Comparison of ENCODE assay signal across 14 cellular contexts in the genomic region with DNA sequence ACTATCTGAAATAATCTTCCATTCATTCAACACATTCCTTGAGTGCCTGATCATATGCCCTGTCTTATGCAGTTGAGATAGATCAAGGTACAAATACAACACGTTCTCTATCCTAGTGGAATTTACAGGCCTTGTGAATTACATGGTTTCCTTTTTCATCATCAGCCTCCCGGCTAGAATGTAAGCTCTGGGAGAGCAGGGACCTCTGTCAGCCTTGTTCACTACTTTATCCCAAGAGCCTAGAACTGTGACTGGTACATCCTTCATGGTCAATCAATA. TPM values are rescaled to one million over a fixed set of nuclear protein-coding genes. Genes with fewer than 3 reads are reported as not detected.
DNase-seq lines count a peak whose midpoint lies in the region; ATAC-seq and TF ChIP-seq lines count a peak whose summit lies in the region.
"Had no signal": no experiment of that assay in that cellular context is flagged by ENCODE, and none has a peak within 500 bp of the region (broad histone marks: within the 10 kb centered on the region; RNA-seq: fewer than 3 reads in every experiment).

No MANE protein-coding gene starts in this region.

- 0 out of 22 replicates have a peak, but pooled peaks cover 0 to 4% (median 0%) of the 10 kb centered on the region in 11 experiments for H3K9me3 ChIP-seq in BLaER1 treated with 17β-estradiol and CSF1 and Interleukin-3, amounts not matched to agents 10 nM and 100 nM (replicated peaks in 1 of 11)
- no peaks in the 10 kb centered on the region for H3K9me3 ChIP-seq in GM23248 (ENCODE audit: low read depth)
- no peaks in the 10 kb centered on the region for H3K9me3 ChIP-seq in right lobe of liver
- H3K9me3 ChIP-seq: adrenal gland, BLaER1 had no signal

- no peaks in the 10 kb centered on the region for H3K27me3 ChIP-seq in BLaER1 treated with 17β-estradiol and CSF1 and Interleukin-3, amounts not matched to agents 10 nM and 100 nM
- H3K27me3 ChIP-seq in GM23248 (replicated peaks; ENCODE audit: insufficient read depth) (no peaks in the 10 kb centered on the region), right lobe of liver (no peaks in the 10 kb centered on the region)
- H3K27me3 ChIP-seq: adrenal gland, BLaER1 had no signal

- H3K4me1 Mint-ChIP-seq in activated T-helper 2 cell treated with anti-CD3 and anti-CD28 coated beads, Interferon-gamma antibody, Interleukin-2, Interleukin-4, amounts not matched to agents 10 μg/mL and 5 μg/mL and 100 μg/mL, durations not matched to agents 14 hours and 24 hours and 36 hours (ENCODE audit: low read depth) = peaks cover 34% of the 10 kb centered on the region

- H3K27me3 Mint-ChIP-seq in activated T-helper 2 cell treated with anti-CD3 and anti-CD28 coated beads, Interferon-gamma antibody, Interleukin-2, Interleukin-4, amounts not matched to agents 10 μg/mL and 5 μg/mL and 100 μg/mL, durations not matched to agents 14 hours and 24 hours and 36 hours (ENCODE audit: low read depth) = no peaks in the 10 kb centered on the region

- H3K4me3 Mint-ChIP-seq in activated T-helper 2 cell treated with anti-CD3 and anti-CD28 coated beads, Interferon-gamma antibody, Interleukin-2, Interleukin-4, amounts not matched to agents 10 μg/mL and 5 μg/mL and 100 μg/mL, durations not matched to agents 14 hours and 24 hours and 36 hours (ENCODE audit: low read depth) = no peak overlapping the region

- H3K4me3 ChIP-seq in BLaER1 treated with 17β-estradiol and CSF1 and Interleukin-3, amounts not matched to agents 10 nM and 100 nM = no peak overlapping the region
- H3K4me3 ChIP-seq in GM23248 (no peak overlapping the region), right lobe of liver (no peak overlapping the region)

- H3K27ac Mint-ChIP-seq in activated T-helper 2 cell treated with anti-CD3 and anti-CD28 coated beads, Interferon-gamma antibody, Interleukin-2, Interleukin-4, amounts not matched to agents 10 μg/mL and 5 μg/mL and 100 μg/mL, durations not matched to agents 14 hours and 24 hours and 36 hours = peak overlapping the region; percentile 99

- H3K9ac ChIP-seq in BLaER1 treated with 17β-estradiol and CSF1 and Interleukin-3, amounts not matched to agents 10 nM and 100 nM = peak overlapping the region in 1 of 11 experiments; percentile 15; a peak in 1 of 22 replicates
- H3K9ac ChIP-seq in GM23248 = no peak overlapping the region
- H3K9ac ChIP-seq: BLaER1 had no signal

- TF ChIP-seq CTCF in right lobe of liver (IDR thresholded peaks at IDR 0.05) = no peak

- intact Hi-C loops in activated T-helper 2 cell treated with anti-CD3 and anti-CD28 coated beads, Interferon-gamma antibody, Interleukin-2, Interleukin-4, amounts not matched to agents 10 μg/mL and 5 μg/mL and 100 μg/mL, durations not matched to agents 14 hours and 24 hours and 36 hours (cut with micrococcal nuclease) = loop anchor here (1.0 to 10.0 kb wide), 13 partner anchors 9 to 1743 kb away; a partner anchor contains a TSS
- intact Hi-C loops in right lobe of liver (cut with DNase I) = no loop called here

- no peaks in the 10 kb centered on the region for H3K9me3 Mint-ChIP-seq in activated T-helper 2 cell treated with anti-CD3 and anti-CD28 coated beads, Interferon-gamma antibody, Interleukin-2, Interleukin-4, amounts not matched to agents 10 μg/mL and 5 μg/mL and 100 μg/mL, durations not matched to agents 14 hours and 24 hours and 36 hours

- H3K9me2 ChIP-seq in GM23248 (ENCODE audit: insufficient read depth) = no peaks in the 10 kb centered on the region

- H3K36me3 Mint-ChIP-seq in activated T-helper 2 cell treated with anti-CD3 and anti-CD28 coated beads, Interferon-gamma antibody, Interleukin-2, Interleukin-4, amounts not matched to agents 10 μg/mL and 5 μg/mL and 100 μg/mL, durations not matched to agents 14 hours and 24 hours and 36 hours (ENCODE audit: low read depth) = no peaks in the 10 kb centered on the region

- no peak overlapping the region for H3K27ac ChIP-seq in BLaER1 treated with 17β-estradiol and CSF1 and Interleukin-3, amounts not matched to agents 10 nM and 100 nM
- H3K27ac ChIP-seq in GM23248 = no peak overlapping the region
- peak overlapping the region in 2 of 3 donors; percentile 43 to 52 for H3K27ac ChIP-seq in right lobe of liver
- H3K27ac ChIP-seq: adrenal gland, BLaER1 had no signal

- no peak for TF ChIP-seq POLR2A in right lobe of liver (IDR thresholded peaks at IDR 0.05)

- no peaks in the 10 kb centered on the region for H4K20me1 ChIP-seq in BLaER1 treated with 17β-estradiol and CSF1 and Interleukin-3, amounts not matched to agents 10 nM and 100 nM
- H4K20me1 ChIP-seq in GM23248 (ENCODE audit: insufficient read depth) = no peaks in the 10 kb centered on the region
- H4K20me1 ChIP-seq: BLaER1 had no signal

- no peaks in the 10 kb centered on the region for H3K79me2 ChIP-seq in GM23248 (ENCODE audit: insufficient read depth)

- no peaks in the 10 kb centered on the region for H3K36me3 ChIP-seq in BLaER1 treated with 17β-estradiol and CSF1 and Interleukin-3, amounts not matched to agents 10 nM and 100 nM
- no peaks in the 10 kb centered on the region for H3K36me3 ChIP-seq in GM23248 (ENCODE audit: low read depth)
- no peaks in the 10 kb centered on the region for H3K36me3 ChIP-seq in right lobe of liver
- H3K36me3 ChIP-seq: adrenal gland, BLaER1 had no signal

- in situ Hi-C loops in GM23248 (cut with MboI) = no loop called here

- H3K4me2 ChIP-seq in BLaER1 treated with 17β-estradiol and CSF1 and Interleukin-3, amounts not matched to agents 10 nM and 100 nM = peak overlapping the region in 8 of 11 experiments; percentile 73 to 94 (median 86); a peak in 12 of 22 replicates
- H3K4me2 ChIP-seq in GM23248 (ENCODE audit: unreplicated experiment) = no peak overlapping the region

- H3F3A ChIP-seq in GM23248 (ENCODE audit: insufficient read depth) = peaks cover 11% of the 10 kb centered on the region; the same call in 1 of the 2 replicates

- peak overlapping the region; percentile 76; the same call in 1 of the 2 replicates for H2AFZ ChIP-seq in GM23248

- 78 to 84% methylated on average over 2 of the region's 2 CpGs for WGBS in GM23248 (ENCODE audit: low coverage in 1 of 2, low lambda C conversion rate in 2 of 2, missing lambda C conversion rate in 2 of 2), 2 experiments
- 25% methylated on average over 2 of the region's 2 CpGs for WGBS in right lobe of liver (ENCODE audit: insufficient coverage, low coverage, low lambda C conversion rate, missing lambda C conversion rate)

- no peak for ATAC-seq in right lobe of liver
- ATAC-seq in GM18511 (IDR thresholded peaks at IDR 0.05; ENCODE audit: unreplicated experiment) = no peak

- peaks cover 32 to 49% (median 42%) of the 10 kb centered on the region in 10 experiments for H3K4me1 ChIP-seq in BLaER1 treated with 17β-estradiol and CSF1 and Interleukin-3, amounts not matched to agents 10 nM and 100 nM
- peaks cover 8% of the 10 kb centered on the region; the same call in 1 of the 2 replicates for H3K4me1 ChIP-seq in GM23248 (ENCODE audit: insufficient read depth)
- H3K4me1 ChIP-seq in right lobe of liver = peaks cover 0 to 25% (median 0%) of the 10 kb centered on the region in 4 donors

- no peak for DNase-seq in GM23248
- no peak for DNase-seq in activated T-helper 2 cell treated with anti-CD3 and anti-CD28 coated beads, Interferon-gamma antibody, Interleukin-2, Interleukin-4, amounts not matched to agents 10 μg/mL and 5 μg/mL and 100 μg/mL, durations not matched to agents 14 hours and 24 hours and 36 hours (ENCODE audit: low spot score)
- DNase-seq in right lobe of liver = no peak
- no peak for DNase-seq in NCI-H2081 (lab: John Stamatoyannopoulos, UW)
- DNase-seq in NCI-H748 treated with DMSO at 0.1 percent for 48 hours (lab: John Stamatoyannopoulos, UW) = no peak
- DNase-seq in stimulated activated CD4-positive, alpha-beta T cell treated with anti-CD3 and anti-CD28 coated beads, Interleukin-2, amount 100 ng/mL, for 48 hours = no peak
- DNase-seq: activated CD4-positive, alpha-beta T cell treated with anti-CD3 and anti-CD28 coated beads, Interleukin-2, amount 50 U/mL, for 1 hour; NCI-H2107; NK-92 treated with Interleukin-12 subunit alpha and Interleukin-12 subunit beta, amount 100 ng/mL, for 24 hours; right cardiac atrium had no signal

RNA-seq across cellular contexts. Expression of a gene that starts 6.9 kb away (rescaled TPM):
- total RNA-seq in GM23248 (2014; rRNA removed; shearing (Covaris generic)) = 2.9 and 9.8 TPM in 2 replicates
- polyA plus RNA-seq in GM23248 (2016; fragmentation: Nextera tagmentation; extraction: Ambion mirVana) = 14.7 and 16.6 TPM in 2 replicates
- total RNA-seq in activated T-helper 2 cell treated with anti-CD3 and anti-CD28 coated beads, Interferon-gamma antibody, Interleukin-2, Interleukin-4, amounts not matched to agents 10 μg/mL and 5 μg/mL and 100 μg/mL, durations not matched to agents 14 hours and 24 hours and 36 hours = 42.9 and 43.1 TPM in 2 replicates
- total RNA-seq in right lobe of liver = 10 to 100 TPM; 13.6 to 24.3 (median 20.0) TPM

RNA-seq across cellular contexts. Expression of a gene that starts 11.5 kb away (rescaled TPM):
- 24.4 and 29.1 TPM in 2 replicates for total RNA-seq in GM23248 (2014; rRNA removed; shearing (Covaris generic))
- 12.6 and 12.7 TPM in 2 replicates for polyA plus RNA-seq in GM23248 (2016; fragmentation: Nextera tagmentation; extraction: Ambion mirVana)
- 21.8 and 24.1 TPM in 2 replicates for total RNA-seq in activated T-helper 2 cell treated with anti-CD3 and anti-CD28 coated beads, Interferon-gamma antibody, Interleukin-2, Interleukin-4, amounts not matched to agents 10 μg/mL and 5 μg/mL and 100 μg/mL, durations not matched to agents 14 hours and 24 hours and 36 hours
- 100 to 1,000 TPM in 1 of 6 experiments, 10 to 100 TPM in 5; 28.0 to 168 (median 79.9) TPM for total RNA-seq in right lobe of liver

Comparison
In these comparisons a context has a peak if more than half of its experiments do, and no peak if none do; other contexts are left out.
1. H3K27ac ChIP-seq: peak in right lobe of liver (2 of 3); none in BLaER1 treated with 17β-estradiol and CSF1 and Interleukin-3, amounts not matched to agents 10 nM and 100 nM (0 of 11) and GM23248 (single experiment).